In genomic region chr1:240136402-240136801, GRCh38 we compare ENCODE assay signal across 15 cellular contexts. TPM values are rescaled to one million over a fixed set of nuclear protein-coding genes. Genes with fewer than 3 reads are reported as not detected.
"Had no signal": no experiment of that assay in that cellular context is flagged by ENCODE, and none has a peak within 500 bp of the region (broad histone marks: within the 10 kb centered on the region; RNA-seq: fewer than 3 reads in every experiment).

No MANE protein-coding gene starts in this region.

- H3K4me3 Mint-ChIP-seq: activated CD4-positive, alpha-beta T cell treated with anti-CD3 and anti-CD28 coated beads, Interleukin-2, amount 10 ng/mL, durations not matched to agents 24 days and 14 days; dendritic cell treated with granulocyte-macrophage colony-stimulating factor and Interleukin-4, amounts not matched to agents 40 ng/mL and 50 ng/mL, for 4 days; effector memory CD8-positive, alpha-beta T cell; naive thymus-derived CD4-positive, alpha-beta T cell; stimulated activated effector memory CD8-positive, alpha-beta T cell treated with anti-CD3 and anti-CD28 coated beads, Interleukin-12 subunit alpha, Interleukin-12 subunit beta, amount 100 ng/mL, for 72 hours; WTC11 had no signal

- H3K9me3 Mint-ChIP-seq: activated CD4-positive, alpha-beta T cell treated with anti-CD3 and anti-CD28 coated beads, Interleukin-2, amount 10 ng/mL, durations not matched to agents 24 days and 14 days; dendritic cell treated with granulocyte-macrophage colony-stimulating factor and Interleukin-4, amounts not matched to agents 40 ng/mL and 50 ng/mL, for 4 days; WTC11 had no signal

- DNase-seq: activated CD4-positive, alpha-beta T cell treated with anti-CD3 and anti-CD28 coated beads, Interleukin-2, amount 10 ng/mL, durations not matched to agents 24 days and 14 days; activated naive CD4-positive, alpha-beta T cell treated with Interleukin-2 at 50 U/mL for 16 hours; body of pancreas; effector memory CD8-positive, alpha-beta T cell; glutamatergic neuron; naive thymus-derived CD4-positive, alpha-beta T cell; right cardiac atrium had no signal

- H3K4me1 ChIP-seq: body of pancreas, tibial nerve had no signal

- H3K27ac ChIP-seq: body of pancreas, epithelial cell of prostate, neutrophil had no signal

- H3K4me3 ChIP-seq: body of pancreas, smooth muscle cell, tibial nerve had no signal

- ATAC-seq: body of pancreas; effector memory CD8-positive, alpha-beta T cell; naive thymus-derived CD4-positive, alpha-beta T cell; right cardiac atrium; stimulated activated effector memory CD8-positive, alpha-beta T cell treated with anti-CD3 and anti-CD28 coated beads, Interleukin-12 subunit alpha, Interleukin-12 subunit beta, amount 100 ng/mL, for 72 hours; WTC11 had no signal

- H3K27me3 Mint-ChIP-seq: activated CD4-positive, alpha-beta T cell treated with anti-CD3 and anti-CD28 coated beads, Interleukin-2, amount 10 ng/mL, durations not matched to agents 24 days and 14 days; dendritic cell treated with granulocyte-macrophage colony-stimulating factor and Interleukin-4, amounts not matched to agents 40 ng/mL and 50 ng/mL, for 4 days; effector memory CD8-positive, alpha-beta T cell had no signal

- H3K27ac Mint-ChIP-seq: activated CD4-positive, alpha-beta T cell treated with anti-CD3 and anti-CD28 coated beads, Interleukin-2, amount 10 ng/mL, durations not matched to agents 24 days and 14 days; dendritic cell treated with granulocyte-macrophage colony-stimulating factor and Interleukin-4, amounts not matched to agents 40 ng/mL and 50 ng/mL, for 4 days; effector memory CD8-positive, alpha-beta T cell; naive thymus-derived CD4-positive, alpha-beta T cell; stimulated activated effector memory CD8-positive, alpha-beta T cell treated with anti-CD3 and anti-CD28 coated beads, Interleukin-12 subunit alpha, Interleukin-12 subunit beta, amount 100 ng/mL, for 72 hours; WTC11 had no signal

- H3K4me2 ChIP-seq: smooth muscle cell had no signal

- H3K36me3 Mint-ChIP-seq: naive thymus-derived CD4-positive, alpha-beta T cell; stimulated activated effector memory CD8-positive, alpha-beta T cell treated with anti-CD3 and anti-CD28 coated beads, Interleukin-12 subunit alpha, Interleukin-12 subunit beta, amount 100 ng/mL, for 72 hours; WTC11 had no signal

- H3K27me3 ChIP-seq: body of pancreas, neutrophil, tibial nerve had no signal

- H3K9me3 ChIP-seq: body of pancreas, neutrophil, tibial nerve had no signal

- H3K36me3 ChIP-seq: neutrophil, tibial nerve had no signal

- H3K4me1 Mint-ChIP-seq: activated CD4-positive, alpha-beta T cell treated with anti-CD3 and anti-CD28 coated beads, Interleukin-2, amount 10 ng/mL, durations not matched to agents 24 days and 14 days; naive thymus-derived CD4-positive, alpha-beta T cell; stimulated activated effector memory CD8-positive, alpha-beta T cell treated with anti-CD3 and anti-CD28 coated beads, Interleukin-12 subunit alpha, Interleukin-12 subunit beta, amount 100 ng/mL, for 72 hours had no signal

RNA-seq across cellular contexts. Expression of gene FMN2, which starts 44.7 kb away (rescaled TPM):
- total RNA-seq: activated CD4-positive, alpha-beta T cell treated with anti-CD3 and anti-CD28 coated beads, Interleukin-2, amount 10 ng/mL, durations not matched to agents 24 days and 14 days; lung microvascular endothelial cell; naive thymus-derived CD4-positive, alpha-beta T cell had no signal
- polyA plus RNA-seq: naive thymus-derived CD4-positive, alpha-beta T cell had no signal
